ENCODE assay signal across 1 cellular context in the genomic region with DNA sequence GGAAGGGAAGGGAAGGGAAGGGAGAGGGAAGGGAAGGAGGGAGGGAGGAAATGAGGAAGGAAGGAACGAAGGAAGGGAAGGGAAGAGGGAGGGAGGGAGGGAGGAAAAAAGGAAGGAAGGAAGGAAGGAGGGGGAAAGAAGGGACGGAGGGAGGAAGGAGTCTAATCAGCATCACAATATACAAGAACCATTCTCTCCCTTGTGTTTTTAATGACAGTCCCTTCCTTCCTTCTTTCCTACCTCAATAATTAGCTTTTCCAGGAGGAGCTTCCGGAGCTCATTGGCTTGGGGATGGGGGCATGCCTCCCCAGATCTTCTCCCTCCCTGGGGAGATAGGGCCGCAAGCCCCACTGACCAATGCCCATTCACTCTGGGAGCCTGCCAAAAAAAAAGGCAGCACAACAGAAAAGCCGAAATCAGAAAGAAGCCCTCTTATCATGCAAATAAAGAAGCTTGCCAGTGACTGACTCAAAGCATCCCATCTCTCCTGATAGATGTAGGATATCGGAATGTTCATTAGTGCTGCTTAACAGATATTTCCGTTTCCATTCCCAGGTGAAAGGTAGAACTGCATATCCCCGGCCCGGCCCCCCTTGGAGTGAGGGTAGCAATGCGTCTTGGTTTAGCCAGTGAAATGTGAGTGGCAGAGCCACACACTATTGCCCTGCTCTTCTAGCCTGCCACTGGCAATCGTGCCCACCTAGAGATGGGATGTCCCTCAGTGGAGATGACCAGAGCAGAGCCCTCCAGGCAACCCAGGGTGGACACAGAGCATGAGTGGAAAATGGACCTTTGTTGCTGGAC.
A peak's percentile ranks its signal among the peaks of the same experiment; 100 is the strongest.
TF ChIP-seq lines count a peak whose summit lies in the region.

No MANE protein-coding gene starts in this region.

TF ChIP-seq in H1, 55 proteins besides CTCF, POLR2A, EP300 and RAD21:
- 0 out of 4 replicates have a peak, but pooled peaks of 1 of the 2 experiments have one; percentile 28 for TF ChIP-seq SIN3A (conservative IDR thresholded peaks at IDR 0.05 in 1 of 2, IDR thresholded peaks at IDR 0.05 in 1 of 2; ENCODE audit: low read depth in 1 of 2, low read length in 2 of 2)
- peak; percentile 53; the same call in 1 of the 2 replicates for TF ChIP-seq EGR1 (IDR thresholded peaks at IDR 0.05; ENCODE audit: borderline replicate concordance, low read depth, low read length)
- no peak for TF ChIP-seq SIX5 (IDR thresholded peaks at IDR 0.05; ENCODE audit: low read depth, low read length)
- no peak for TF ChIP-seq CHD2 (IDR thresholded peaks at IDR 0.05; ENCODE audit: low read length)
